27 cellular contexts compared by ENCODE assay signal in genomic region chr7:119377861-119378260, GRCh38.
"Had no signal": no experiment of that assay in that cellular context is flagged by ENCODE, and none has a peak within 500 bp of the region (broad histone marks: within the 10 kb centered on the region; RNA-seq: fewer than 3 reads in every experiment).

No MANE protein-coding gene starts in this region.

- H3K9me3 ChIP-seq: stomach, suprapubic skin, testis, thoracic aorta, thyroid gland, tibial artery, tibial nerve, transverse colon, upper lobe of left lung, upper lobe of right lung, uterus, vagina had no signal

- H3K4me1 ChIP-seq: stomach, suprapubic skin, testis, thyroid gland, tibial artery, tibial nerve, transverse colon, upper lobe of left lung, upper lobe of right lung, uterus, vagina had no signal

- H3K4me3 ChIP-seq: stomach, suprapubic skin, testis, thoracic aorta, thyroid gland, tibial artery, tibial nerve, transverse colon, upper lobe of left lung, upper lobe of right lung, uterus, vagina had no signal

- H3K27ac ChIP-seq: stomach, suprapubic skin, testis, thoracic aorta, thyroid gland, tibial artery, tibial nerve, transverse colon, upper lobe of left lung, upper lobe of right lung, uterus, vagina had no signal

- ATAC-seq: stimulated activated effector memory CD8-positive, alpha-beta T cell treated with anti-CD3 and anti-CD28 coated beads, Interleukin-12 subunit alpha, Interleukin-12 subunit beta, amount 100 ng/mL, for 72 hours; stimulated activated memory B cell treated with anti-CD40 and anti-IgM and Interleukin-4, amounts not matched to agents 10 μg/mL and 1 μg/mL and 100 μg/mL, for 72 hours; stimulated activated naive B cell treated with anti-CD40 and anti-IgM and Interleukin-4, amounts not matched to agents 10 μg/mL and 1 μg/mL and 100 μg/mL, for 72 hours; stimulated activated naive CD8-positive, alpha-beta T cell treated with anti-CD3 and anti-CD28 coated beads, Interleukin-15, amount 100 ng/mL, for 72 hours; stimulated activated naive CD8-positive, alpha-beta T cell treated with anti-CD3 and anti-CD28 coated beads, Interleukin-15, Interleukin-2, amounts not matched to agents 100 U/mL and 50 U/mL, for 24 hours; upper lobe of right lung had no signal

- DNase-seq: stimulated activated CD4-positive, alpha-beta T cell treated with anti-CD3 and anti-CD28 coated beads, Interleukin-2, amount 100 ng/mL, for 48 hours; stimulated activated CD4-positive, alpha-beta T cell treated with anti-CD3 and anti-CD28 coated beads, Interleukin-4, amount 100 ng/mL, for 1 hour; stimulated activated CD4-positive, alpha-beta T cell treated with anti-CD3 and anti-CD28 coated beads, Interleukin-4, amount 100 ng/mL, for 24 hours; stimulated activated CD4-positive, alpha-beta T cell treated with anti-CD3 and anti-CD28 coated beads, Interleukin-4, amount 100 ng/mL, for 4 hours; stimulated activated CD8-positive, alpha-beta memory T cell treated with anti-CD3 and anti-CD28 coated beads, Interleukin-4, amount 100 ng/mL, for 48 hours; stimulated activated naive B cell treated with anti-CD40 and anti-IgM and Interleukin-4, amounts not matched to agents 10 μg/mL and 1 μg/mL and 100 μg/mL, for 72 hours; stimulated activated naive CD4-positive, alpha-beta T cell; stimulated activated naive CD4-positive, alpha-beta T cell treated with Interleukin-2 at 50 U/mL for 16 hours; stimulated activated naive CD8-positive, alpha-beta T cell treated with anti-CD3 and anti-CD28 coated beads, Interleukin-15, amount 100 ng/mL, for 72 hours; stimulated activated naive CD8-positive, alpha-beta T cell treated with anti-CD3 and anti-CD28 coated beads, Interleukin-15, Interleukin-2, amounts not matched to agents 100 U/mL and 50 U/mL, for 24 hours; stomach; substantia nigra; thyroid gland; tibial artery; transverse colon; trophoblast cell; upper lobe of left lung; upper lobe of right lung; uterus had no signal

- FAIRE-seq: urothelium cell line had no signal

- H3K27me3 ChIP-seq: stomach, suprapubic skin, testis, thyroid gland, tibial artery, tibial nerve, transverse colon, upper lobe of left lung, upper lobe of right lung, uterus, vagina had no signal

- H3K36me3 ChIP-seq: stomach, suprapubic skin, thoracic aorta, thyroid gland, tibial artery, tibial nerve, transverse colon, upper lobe of left lung, upper lobe of right lung, uterus, vagina had no signal
